1 cellular context compared by ENCODE assay signal in genomic region chr1:152109231-152109997, GRCh38.
TF ChIP-seq lines count a peak whose summit lies in the region.

No MANE protein-coding gene starts in this region.

TF ChIP-seq in HCT116, 20 proteins besides CTCF, POLR2A, EP300 and RAD21 (continued from another document):
- TF ChIP-seq ZBTB33 (IDR thresholded peaks at IDR 0.05; ENCODE audit: extremely low read depth, insufficient replicate concordance, low read length) (no peak), REST (IDR thresholded peaks at IDR 0.05; ENCODE audit: low read depth) (no peak), EGR1 (IDR thresholded peaks at IDR 0.05; ENCODE audit: low read depth) (no peak), YY1 (IDR thresholded peaks at IDR 0.05; ENCODE audit: extremely low read depth, insufficient replicate concordance, low read depth, low read length) (no peak), SP1 (IDR thresholded peaks at IDR 0.05; ENCODE audit: low read depth) (no peak), CBX3 (IDR thresholded peaks at IDR 0.05; ENCODE audit: low read depth) (no peak), EZH2phosphoT487 (IDR thresholded peaks at IDR 0.05; ENCODE audit: borderline replicate concordance) (no peak; the same call in 1 of the 2 replicates), SIN3A (IDR thresholded peaks at IDR 0.05; ENCODE audit: low read depth) (no peak), ZFX (IDR thresholded peaks at IDR 0.05) (no peak), ZNF274 (IDR thresholded peaks at IDR 0.05; ENCODE audit: low read depth, low read length) (no peak), TCF7L2 (IDR thresholded peaks at IDR 0.05; ENCODE audit: borderline replicate concordance, extremely low read depth, insufficient read depth, insufficient read length) (no peak)
